In genomic region chr19:17242431-17243208, GRCh38 we compare ENCODE assay signal across 8 cellular contexts. TPM values are rescaled to one million over a fixed set of nuclear protein-coding genes. Genes with fewer than 3 reads are reported as not detected.
DNase-seq lines count a peak whose midpoint lies in the region; ATAC-seq and TF ChIP-seq lines count a peak whose summit lies in the region.
"Had no signal": no experiment of that assay in that cellular context is flagged by ENCODE, and none has a peak within 500 bp of the region (broad histone marks: within the 10 kb centered on the region; RNA-seq: fewer than 3 reads in every experiment).

No MANE protein-coding gene starts in this region.

- H3K4me1 ChIP-seq in ascending aorta = peaks cover 3 to 32% of the 10 kb centered on the region in 2 donors
- H3K4me1 ChIP-seq in stomach smooth muscle (ENCODE audit: control insufficient read depth, insufficient read depth, low read length) = peaks cover 35% of the 10 kb centered on the region

- ATAC-seq in HG03342 (IDR thresholded peaks at IDR 0.05; ENCODE audit: unreplicated experiment) (no peak), HG03095 (IDR thresholded peaks at IDR 0.05; ENCODE audit: unreplicated experiment) (no peak), GM19328 (IDR thresholded peaks at IDR 0.05; ENCODE audit: unreplicated experiment) (no peak)

- H3K4me3 ChIP-seq in HFF-Myc (replicated peaks; ENCODE audit: low read depth, low read length) = peak overlapping the region; percentile 86
- H3K4me3 ChIP-seq in ascending aorta = peak overlapping the region in 1 of 2 donors; percentile 97
- H3K4me3 ChIP-seq in kidney epithelial cell (ENCODE audit: low read depth, low read length) = peak overlapping the region; percentile 95
- H3K4me3 ChIP-seq in stomach smooth muscle (ENCODE audit: low read length in 2 of 2) = peak overlapping the region in 1 of 2 donors; percentile 88

- TF ChIP-seq CTCF in HFF-Myc (IDR thresholded peaks at IDR 0.05; ENCODE audit: low read depth, low read length, missing control alignments) (no peak), ascending aorta (IDR thresholded peaks at IDR 0.05) (no peak), kidney epithelial cell (IDR thresholded peaks at IDR 0.05; ENCODE audit: insufficient read depth, low read length, poor library complexity, severe bottlenecking) (no peak)

- H3K27me3 ChIP-seq in ascending aorta (no peaks in the 10 kb centered on the region), kidney epithelial cell (ENCODE audit: control insufficient read depth, insufficient read depth, low read length) (no peaks in the 10 kb centered on the region), stomach smooth muscle (ENCODE audit: control insufficient read depth in 1 of 2, insufficient read depth in 2 of 2, low read length in 2 of 2) (no peaks in the 10 kb centered on the region)

- intact Hi-C loops in ascending aorta (cut with DNase I) = no loop called here

- H3K27ac ChIP-seq in ascending aorta (peak overlapping the region; percentile 78 to 85), stomach smooth muscle (ENCODE audit: low read length) (peak overlapping the region; percentile 71)
- H3K27ac ChIP-seq: HL-60 had no signal

- H3K36me3 ChIP-seq in ascending aorta (peaks cover 4 to 5% of the 10 kb centered on the region in 2 donors), kidney epithelial cell (ENCODE audit: control insufficient read depth, insufficient read depth, low read length) (peaks cover 2% of the 10 kb centered on the region), stomach smooth muscle (ENCODE audit: control insufficient read depth in 2 of 2, insufficient read depth in 2 of 2, low read length in 2 of 2) (peaks cover 0 to 12% of the 10 kb centered on the region in 2 donors)

- H3K9me3 ChIP-seq in ascending aorta = no peaks in the 10 kb centered on the region
- H3K9me3 ChIP-seq in stomach smooth muscle (ENCODE audit: control insufficient read depth in 2 of 2, low read length in 2 of 2) = no peaks in the 10 kb centered on the region

- DNase-seq in HFF-Myc (ENCODE audit: extremely low read depth, low read depth) (no peak), ascending aorta (ENCODE audit: low spot score in 2 of 2) (no peak), kidney epithelial cell (ENCODE audit: low read depth) (no peak)

- no peak overlapping the region for H3K9ac ChIP-seq in stomach smooth muscle (ENCODE audit: low read length in 2 of 2)

RNA-seq across cellular contexts. Expression of gene NR2F6, which starts 3.1 kb away (rescaled TPM):
- 181 TPM for total RNA-seq in ascending aorta
- 89.4 and 107 TPM in 2 replicates for total RNA-seq in kidney epithelial cell

RNA-seq across cellular contexts. Expression of gene OCEL1, which starts 16.6 kb away (rescaled TPM):
- total RNA-seq in ascending aorta = 13.7 TPM
- 6.8 and 7.1 TPM in 2 replicates for total RNA-seq in kidney epithelial cell

RNA-seq across cellular contexts. Expression of gene USHBP1, which starts 21.9 kb away (rescaled TPM):
- 12.3 TPM for total RNA-seq in ascending aorta
- total RNA-seq in kidney epithelial cell = 0.27 and 0.29 TPM in 2 replicates

RNA-seq across cellular contexts. Expression of gene BABAM1, which starts 24.6 kb away (rescaled TPM):
- 85.5 TPM for total RNA-seq in ascending aorta
- total RNA-seq in kidney epithelial cell = 78.4 and 101 TPM in 2 replicates

RNA-seq across cellular contexts. Expression of gene USE1, which starts 27.5 kb away (rescaled TPM):
- 234 TPM for total RNA-seq in ascending aorta
- 14.9 and 17.0 TPM in 2 replicates for total RNA-seq in kidney epithelial cell

Comparison
In these comparisons a context has a peak if more than half of its experiments do, and no peak if none do; other contexts are left out.
1. RNA of gene USHBP1, which starts 21.9 kb away (total RNA-seq): 12.3 TPM in ascending aorta (single experiment); 0.27 to 0.29 TPM in kidney epithelial cell; every median in the first group is over 10 times any median in the second.